10 cellular contexts compared by ENCODE assay signal in the genomic region with DNA sequence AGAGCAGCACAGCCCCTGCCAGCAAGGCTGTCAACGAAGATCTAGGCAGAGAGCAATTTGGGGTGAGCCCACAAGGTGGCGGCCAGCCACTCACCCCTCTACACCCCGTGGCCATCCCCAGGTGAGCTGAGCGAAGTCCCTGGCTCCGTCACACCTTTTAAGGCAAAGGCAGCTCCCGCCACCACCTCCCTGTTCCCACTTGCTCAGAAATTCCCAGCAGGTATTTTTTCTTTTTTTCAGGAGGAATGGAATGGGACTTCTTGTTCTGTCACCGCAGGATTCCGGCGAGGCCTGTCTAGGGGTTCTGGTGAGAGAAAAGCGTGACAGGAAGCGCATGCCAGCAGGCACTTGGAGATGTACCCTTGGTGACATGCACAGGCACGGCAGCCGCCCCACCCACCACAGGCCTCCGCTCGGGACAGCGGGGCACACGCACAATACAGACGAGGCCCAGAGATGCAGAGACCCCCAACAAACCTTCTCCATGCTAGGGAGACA. TPM values are rescaled to one million over a fixed set of nuclear protein-coding genes. Genes with fewer than 3 reads are reported as not detected.
DNase-seq lines count a peak whose midpoint lies in the region; ATAC-seq, FAIRE-seq and TF ChIP-seq lines count a peak whose summit lies in the region.
"Had no signal": no experiment of that assay in that cellular context is flagged by ENCODE, and none has a peak within 500 bp of the region (broad histone marks: within the 10 kb centered on the region; RNA-seq: fewer than 3 reads in every experiment).

No MANE protein-coding gene starts in this region.

- H3K27me3 ChIP-seq in GM12878 (replicated peaks in 1 of 2; ENCODE audit: control insufficient read depth in 2 of 2, insufficient read depth in 2 of 2, low read length in 1 of 2): no peaks in the 10 kb centered on the region
- no peaks in the 10 kb centered on the region for H3K27me3 ChIP-seq in lower lobe of right lung (ENCODE audit: low read depth)

- BruUV-seq in GM12878 (replicated peaks; lab: Mats Ljungman, UMichigan): no TSS peak

- ATAC-seq in GM12878 (no peak), lower lobe of right lung (peak in 1 of 2 donors; percentile 2), HG02678 (IDR thresholded peaks at IDR 0.05; ENCODE audit: unreplicated experiment) (no peak), HG03469 (IDR thresholded peaks at IDR 0.05; ENCODE audit: unreplicated experiment) (no peak)

- RAD21 ChIA-PET in GM12878 (lab: Charles Lee; ENCODE audit: unreplicated experiment): interaction anchor here (1.3 to 1.6 kb wide), 4 partner anchors 94 to 160 kb away, joined by 3 to 6 read pairs (median 5); no protein-coding TSS in a partner anchor

- CTCF ChIA-PET in GM12878 (lab: Yijun Ruan, JAX): interaction anchor here (0.6 to 4.6 kb wide), 5 partner anchors 9 to 220 kb away, joined by 3 to 100 read pairs (median 4); no protein-coding TSS in a partner anchor

- no peak for FAIRE-seq in GM12878 (lab: Jason Lieb, UNC)

- peaks cover 18% of the 10 kb centered on the region for H3K4me1 ChIP-seq in GM12878 (ENCODE audit: control insufficient read depth, insufficient read depth, low read length)
- H3K4me1 ChIP-seq in lower lobe of right lung: peaks cover 41% of the 10 kb centered on the region

- TF ChIP-seq POLR2A in GM12878 (IDR thresholded peaks at IDR 0.05; ENCODE audit: low read depth, low read length): no peak

- peaks cover 24 to 29% of the 10 kb centered on the region in 2 experiments for H3K36me3 ChIP-seq in GM12878 (ENCODE audit: control insufficient read depth in 2 of 2, insufficient read depth in 2 of 2, low read length in 1 of 2)
- H3K36me3 ChIP-seq in lower lobe of right lung: peaks cover 31% of the 10 kb centered on the region

- WGBS in GM12878 (ENCODE audit: insufficient coverage, insufficient replicate concordance, low lambda C conversion rate, missing lambda C conversion rate): 87% methylated on average over 18 of the region's 18 CpGs

- TF ChIP-seq RAD21 in GM12878 (IDR thresholded peaks at IDR 0.05; ENCODE audit: insufficient read depth, low read depth, low read length): no peak

- H3K4me2 ChIP-seq in GM12878 (ENCODE audit: control insufficient read depth, insufficient read depth): no peak overlapping the region

- H3K9me3 ChIP-seq in GM12878 (replicated peaks; ENCODE audit: control insufficient read depth, insufficient read depth, low read length) (no peaks in the 10 kb centered on the region), lower lobe of right lung (no peaks in the 10 kb centered on the region)

- no peak for TF ChIP-seq EP300 in GM12878 (IDR thresholded peaks at IDR 0.05; ENCODE audit: borderline replicate concordance in 1 of 2, control insufficient read depth in 1 of 2, low read depth in 2 of 2, low read length in 2 of 2)

- H4K20me1 ChIP-seq in GM12878 (ENCODE audit: control insufficient read depth, insufficient read depth): peaks cover 7% of the 10 kb centered on the region

- SMC1A ChIA-PET in GM12878 (lab: Charles Lee; ENCODE audit: uncharacterized antibody, unreplicated experiment): interaction anchor here (1.5 to 3.0 kb wide), 4 partner anchors 9 to 219 kb away, joined by 4 to 25 read pairs (median 10); no protein-coding TSS in a partner anchor

- H3K79me2 ChIP-seq in GM12878 (ENCODE audit: control insufficient read depth, insufficient read depth, low read length): peaks cover 6% of the 10 kb centered on the region

- H3K4me3 ChIP-seq in GM12878: no peak overlapping the region
- peak overlapping the region; percentile 25 for H3K4me3 ChIP-seq in lower lobe of right lung

- POLR2A ChIA-PET in GM12878 (lab: Charles Lee): no interaction called here

- intact Hi-C loops in GM12878 (cut with micrococcal nuclease; ENCODE audit: unreplicated experiment) (no loop called here), lower lobe of right lung (cut with DNase I) (no loop called here)

- in situ Hi-C loops in GM12878 (cut with MboI): no loop called here

- no peak overlapping the region for H3K9ac ChIP-seq in GM12878 (ENCODE audit: control insufficient read depth, insufficient read depth, low read length)

- peak; percentile 38 for DNase-seq in stimulated activated CD4-positive, alpha-beta T cell treated with anti-CD3 and anti-CD28 coated beads, Interleukin-15, amount 100 ng/mL, for 24 hours
- no peak for DNase-seq in stimulated activated CD4-positive, alpha-beta T cell treated with anti-CD3 and anti-CD28 coated beads, Interleukin-1b, Interleukin-23, amount 100 ng/mL, for 48 hours
- no peak for DNase-seq in GM12878 (ENCODE audit: low read depth, low spot score)
- DNase-seq in lower lobe of right lung: no peak
- no peak for DNase-seq in T1000 (lab: John Stamatoyannopoulos, UW)
- no peak for DNase-seq in globus pallidus (ENCODE audit: low spot score)
- DNase-seq: midbrain, RPMI8226 had no signal

- H3K27ac ChIP-seq in GM12878 (ENCODE audit: control insufficient read depth, insufficient read depth): no peak overlapping the region
- H3K27ac ChIP-seq in lower lobe of right lung: peak overlapping the region; percentile 59

- peak in 2 of 3 experiments; percentile 16 to 36; a peak in 2 of 6 replicates for TF ChIP-seq CTCF in GM12878 (IDR thresholded peaks at IDR 0.05 in 2 of 3, conservative IDR thresholded peaks at IDR 0.05 in 1 of 3; ENCODE audit: control insufficient read depth in 2 of 3, extremely low read depth in 1 of 3, insufficient read depth in 1 of 3, low read depth in 3 of 3, low read length in 3 of 3)
- TF ChIP-seq CTCF in lower lobe of right lung (IDR thresholded peaks at IDR 0.05): no peak

- H2AFZ ChIP-seq in GM12878 (ENCODE audit: control insufficient read depth, low read depth, low read length): no peak overlapping the region

TF ChIP-seq in GM12878, 131 proteins besides CTCF, POLR2A, EP300 and RAD21 (continues in another document):
- no peak for TF ChIP-seq MYB (IDR thresholded peaks at IDR 0.05; ENCODE audit: borderline replicate concordance, low read depth, low read length)
- TF ChIP-seq TCF7 (IDR thresholded peaks at IDR 0.05; ENCODE audit: borderline replicate concordance): no peak

RNA-seq across cellular contexts. Expression of a gene that starts 10.0 kb away (rescaled TPM):
- total RNA-seq in GM12878 (2013; cell fraction: nucleolus; rRNA removed): 617 and 660 TPM in 2 replicates
- total RNA-seq in GM12878 (2014; rRNA removed) (3,609 and 4,063 TPM in 2 replicates), GM12878 (2014; rRNA removed; fragmentation: Illumina TruSeq; extraction: Trizol) (4,008 and 4,055 TPM in 2 replicates), GM12878 (2021) (3,311 and 3,339 TPM in 2 replicates), lower lobe of right lung (1,467 TPM)
- polyA plus RNA-seq in GM12878 (2011; ENCODE audit: low read depth): 2,680 TPM
- polyA plus RNA-seq in GM12878 (2011; rRNA removed) (2,932 and 3,630 TPM in 2 replicates), GM12878 (2014; fragmentation: Illumina TruSeq; extraction: Trizol) (2,337 and 3,976 TPM in 2 replicates), GM12878 (2014; fragmentation: Nextera tagmentation; extraction: Ambion mirVana) (1,000 to 10,000 TPM; 4,597 to 6,791 TPM), GM12878 (2014; rRNA removed) (4,251 and 4,350 TPM in 2 replicates), GM12878 (2016; fragmentation: Nextera tagmentation; extraction: Ambion mirVana) (1,000 to 10,000 TPM; 1,534 to 1,710 TPM)
- polyA plus RNA-seq in GM12878 (2011; cell fraction: cytosol; rRNA removed): 4,949 and 6,264 TPM in 2 replicates
- polyA plus RNA-seq in GM12878 (2011; cell fraction: nucleus; rRNA removed): 2,731 and 2,827 TPM in 2 replicates
- polyA plus RNA-seq in GM12878 (2012): 5,254 and 5,686 TPM in 2 replicates
- 2,132 and 3,515 TPM in 2 replicates for polyA minus RNA-seq in GM12878 (2011; rRNA and poly(A)+ RNA removed)
- 930 and 947 TPM in 2 replicates for polyA minus RNA-seq in GM12878 (2011; cell fraction: cytosol; rRNA and poly(A)+ RNA removed)
- 567 and 823 TPM in 2 replicates for polyA minus RNA-seq in GM12878 (2011; cell fraction: nucleus; rRNA and poly(A)+ RNA removed)

RNA-seq across cellular contexts. Expression of a gene that starts 40.4 kb away (rescaled TPM):
- 13.0 and 13.2 TPM in 2 replicates for total RNA-seq in GM12878 (2013; cell fraction: nucleolus; rRNA removed)
- total RNA-seq in GM12878 (2014; rRNA removed) (2.8 and 4.7 TPM in 2 replicates), GM12878 (2014; rRNA removed; fragmentation: Illumina TruSeq; extraction: Trizol) (2.0 and 2.5 TPM in 2 replicates), GM12878 (2021) (6.6 and 6.7 TPM in 2 replicates), lower lobe of right lung (13.4 TPM)
- 1.1 TPM for polyA plus RNA-seq in GM12878 (2011; ENCODE audit: low read depth)
- polyA plus RNA-seq in GM12878 (2011; rRNA removed) (0.33 and 0.87 TPM in 2 replicates), GM12878 (2014; fragmentation: Illumina TruSeq; extraction: Trizol) (0.84 and 2.4 TPM in 2 replicates), GM12878 (2014; fragmentation: Nextera tagmentation; extraction: Ambion mirVana) (1 to 10 TPM; 1.4 to 1.7 TPM), GM12878 (2014; rRNA removed) (8.3 and 9.2 TPM in 2 replicates), GM12878 (2016; fragmentation: Nextera tagmentation; extraction: Ambion mirVana) (1 to 10 TPM; 5.7 to 6.2 TPM)
- 1.1 and 2.2 TPM in 2 replicates for polyA plus RNA-seq in GM12878 (2011; cell fraction: cytosol; rRNA removed)
- 1.8 and 3.1 TPM in 2 replicates for polyA plus RNA-seq in GM12878 (2011; cell fraction: nucleus; rRNA removed)
- polyA plus RNA-seq in GM12878 (2012): 1.4 and 2.9 TPM in 2 replicates
- 0.52 and 1.8 TPM in 2 replicates for polyA minus RNA-seq in GM12878 (2011; rRNA and poly(A)+ RNA removed)
- not detected in 2 replicates for polyA minus RNA-seq in GM12878 (2011; cell fraction: cytosol; rRNA and poly(A)+ RNA removed)
- 0.19 and 0.97 TPM in 2 replicates for polyA minus RNA-seq in GM12878 (2011; cell fraction: nucleus; rRNA and poly(A)+ RNA removed)
